Comparison of ENCODE assay signal across 1 cellular context in the genomic region with DNA sequence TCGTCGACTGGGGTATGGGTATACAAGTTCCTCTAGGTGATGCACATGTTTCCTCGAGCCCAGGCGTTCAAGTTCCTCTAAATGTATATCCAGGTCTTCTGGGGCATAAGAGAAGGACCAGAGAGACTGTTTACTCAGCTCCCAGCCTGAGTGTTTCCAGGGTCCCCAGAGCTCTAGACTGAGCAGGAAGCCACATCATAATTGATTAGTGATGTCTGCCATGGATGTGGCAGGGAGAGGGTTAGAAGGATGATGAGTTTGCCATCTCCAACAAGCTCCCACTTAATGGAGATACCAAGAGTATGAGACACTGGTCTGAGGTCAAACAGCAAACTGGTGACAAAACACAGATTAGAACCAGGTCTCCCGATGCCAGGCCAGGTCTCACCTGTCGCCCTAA.
TF ChIP-seq lines count a peak whose summit lies in the region.

No MANE protein-coding gene starts in this region.

TF ChIP-seq in H1, 55 proteins besides CTCF, POLR2A, EP300 and RAD21 (continued from another document):
- TF ChIP-seq TAF7 (optimal IDR thresholded peaks at IDR 0.05; ENCODE audit: borderline replicate concordance, low read depth, low read length) (no peak), USF2 (IDR thresholded peaks at IDR 0.05; ENCODE audit: low read length) (no peak), SIRT6 (IDR thresholded peaks at IDR 0.05; ENCODE audit: low read length) (no peak), TEAD4 (IDR thresholded peaks at IDR 0.05; ENCODE audit: low read depth, low read length) (no peak), TCF12 (IDR thresholded peaks at IDR 0.05; ENCODE audit: low read depth, low read length) (no peak), CHD2 (IDR thresholded peaks at IDR 0.05; ENCODE audit: low read length) (no peak), RFX5 (IDR thresholded peaks at IDR 0.05; ENCODE audit: borderline replicate concordance, low read depth, low read length) (no peak), TBP (IDR thresholded peaks at IDR 0.05; ENCODE audit: low read depth, low read length) (no peak), ZNF274 (IDR thresholded peaks at IDR 0.05; ENCODE audit: borderline replicate concordance, extremely low read depth, low read length) (no peak), POLR2AphosphoS5 (IDR thresholded peaks at IDR 0.05; ENCODE audit: low read depth, low read length) (no peak), CHD1 (IDR thresholded peaks at IDR 0.05; ENCODE audit: low read depth, low read length) (no peak)
